ENCODE assay signal across 9 cellular contexts in the genomic region with DNA sequence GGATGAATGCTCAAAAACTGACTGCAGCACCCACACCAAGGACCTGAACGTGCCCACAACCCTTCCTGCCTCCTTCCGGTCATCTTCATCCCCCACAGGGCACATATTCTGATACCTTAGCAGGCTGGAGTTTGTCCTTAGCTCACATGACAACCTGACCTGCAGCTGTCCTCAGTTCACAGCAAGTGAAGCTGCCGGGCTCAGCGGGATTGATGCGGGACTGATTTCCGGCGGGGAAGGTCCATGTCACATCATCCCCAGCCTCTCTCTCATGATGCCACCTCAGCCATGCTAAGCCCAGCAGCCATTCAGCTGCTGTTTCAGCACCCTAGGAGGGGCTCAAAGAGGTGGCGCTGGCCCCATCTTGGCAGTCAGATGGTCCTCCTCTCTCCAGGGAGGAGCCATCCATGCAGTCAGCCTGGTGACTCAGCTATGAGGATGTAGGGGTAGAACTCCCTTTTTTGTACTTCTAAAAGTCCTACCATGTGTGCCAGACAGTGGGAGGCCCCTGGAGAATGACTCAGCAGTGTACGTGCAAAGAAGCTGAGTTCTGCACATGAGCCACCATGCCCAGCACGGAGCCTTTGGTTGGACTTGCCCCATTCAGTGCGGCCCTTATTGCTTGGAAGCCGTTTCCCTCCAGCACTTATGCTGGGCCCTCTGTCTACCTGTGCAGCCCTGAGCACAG. TPM values are rescaled to one million over a fixed set of nuclear protein-coding genes. Genes with fewer than 3 reads are reported as not detected.
DNase-seq lines count a peak whose midpoint lies in the region; ATAC-seq, FAIRE-seq and TF ChIP-seq lines count a peak whose summit lies in the region.
"Had no signal": no experiment of that assay in that cellular context is flagged by ENCODE, and none has a peak within 500 bp of the region (broad histone marks: within the 10 kb centered on the region; RNA-seq: fewer than 3 reads in every experiment).

No MANE protein-coding gene starts in this region.

- H3K36me3 Mint-ChIP-seq in activated naive CD4-positive, alpha-beta T cell treated with anti-CD3 and anti-CD28 coated beads for 36 hours (ENCODE audit: low read depth): no peaks in the 10 kb centered on the region
- H3K36me3 Mint-ChIP-seq in activated T-helper 1 cell treated with anti-CD3 and anti-CD28 coated beads, Interleukin-12 subunit alpha, Interleukin-12 subunit beta, Interleukin-2, Interleukin-4 antibody, amounts not matched to agents 30 ng/mL and 10 ng/mL and 1 ng/mL, durations not matched to agents 14 hours and 24 hours and 36 hours (ENCODE audit: low read depth): peaks cover 3% of the 10 kb centered on the region

- ATAC-seq in thoracic aorta (ENCODE audit: insufficient number of reproducible peaks, low FRiP score, low read depth): peak; percentile 80
- no peak for ATAC-seq in GM18909 (IDR thresholded peaks at IDR 0.05; ENCODE audit: poor library complexity, unreplicated experiment)

- H3K9me3 ChIP-seq in kidney (ENCODE audit: control insufficient read depth in 1 of 2, low read length in 2 of 2) (no peaks in the 10 kb centered on the region), thoracic aorta (no peaks in the 10 kb centered on the region)

- H3K27me3 ChIP-seq in thoracic aorta (replicated peaks; ENCODE audit: insufficient read depth): no peaks in the 10 kb centered on the region

- H3K36me3 ChIP-seq in kidney (ENCODE audit: control insufficient read depth in 1 of 2, insufficient read depth in 2 of 2, low read length in 2 of 2) (peaks cover 0 to 28% of the 10 kb centered on the region in 2 donors), thoracic aorta (no peaks in the 10 kb centered on the region)

- no peak for FAIRE-seq in kidney (lab: Jason Lieb, UNC)

- peaks cover 37% of the 10 kb centered on the region for H3K4me1 Mint-ChIP-seq in activated naive CD4-positive, alpha-beta T cell treated with anti-CD3 and anti-CD28 coated beads for 36 hours (ENCODE audit: low read depth)
- H3K4me1 Mint-ChIP-seq in activated T-helper 1 cell treated with anti-CD3 and anti-CD28 coated beads, Interleukin-12 subunit alpha, Interleukin-12 subunit beta, Interleukin-2, Interleukin-4 antibody, amounts not matched to agents 30 ng/mL and 10 ng/mL and 1 ng/mL, durations not matched to agents 14 hours and 24 hours and 36 hours (ENCODE audit: low read depth): peaks cover 39% of the 10 kb centered on the region

- peaks cover 44 to 55% of the 10 kb centered on the region in 2 donors for H3K4me1 ChIP-seq in kidney (ENCODE audit: control insufficient read depth in 1 of 2, insufficient read depth in 1 of 2, low read depth in 1 of 2, low read length in 2 of 2)
- H3K4me1 ChIP-seq in thoracic aorta (ENCODE audit: control insufficient read depth in 1 of 2, low read depth in 2 of 2): peaks cover 33 to 55% of the 10 kb centered on the region in 2 donors

- H3K27me3 Mint-ChIP-seq in activated naive CD4-positive, alpha-beta T cell treated with anti-CD3 and anti-CD28 coated beads for 36 hours (ENCODE audit: low read depth): peaks cover 10% of the 10 kb centered on the region
- peaks cover 2% of the 10 kb centered on the region for H3K27me3 Mint-ChIP-seq in activated T-helper 1 cell treated with anti-CD3 and anti-CD28 coated beads, Interleukin-12 subunit alpha, Interleukin-12 subunit beta, Interleukin-2, Interleukin-4 antibody, amounts not matched to agents 30 ng/mL and 10 ng/mL and 1 ng/mL, durations not matched to agents 14 hours and 24 hours and 36 hours (ENCODE audit: insufficient read depth)

- peak; percentile 68 for DNase-seq in activated naive CD4-positive, alpha-beta T cell treated with anti-CD3 and anti-CD28 coated beads for 36 hours
- no peak for DNase-seq in activated naive CD4-positive, alpha-beta T cell (lab: John Stamatoyannopoulos, UW)
- no peak for DNase-seq in activated T-helper 1 cell treated with anti-CD3 and anti-CD28 coated beads, Interleukin-12 subunit alpha, Interleukin-12 subunit beta, Interleukin-2, Interleukin-4 antibody, amounts not matched to agents 30 ng/mL and 10 ng/mL and 1 ng/mL, durations not matched to agents 14 hours and 24 hours and 36 hours (ENCODE audit: low spot score)
- no peak for DNase-seq in kidney
- DNase-seq in thoracic aorta (ENCODE audit: low spot score): peak; percentile 68
- no peak for DNase-seq in NCI-H2227 treated with DMSO at 0.1 percent for 48 hours (lab: John Stamatoyannopoulos, UW)
- DNase-seq in NCI-H774 (lab: John Stamatoyannopoulos, UW): no peak

- peak overlapping the region in 1 of 2 donors; percentile 14 for H3K4me3 ChIP-seq in kidney (ENCODE audit: low read length in 2 of 2)
- H3K4me3 ChIP-seq in thoracic aorta: peak overlapping the region; percentile 5

- TF ChIP-seq CTCF in kidney (IDR thresholded peaks at IDR 0.05; ENCODE audit: borderline replicate concordance, extremely low read depth, insufficient read depth): no peak
- TF ChIP-seq CTCF in thoracic aorta (IDR thresholded peaks at IDR 0.05): no peak

- H3K4me3 Mint-ChIP-seq in activated naive CD4-positive, alpha-beta T cell treated with anti-CD3 and anti-CD28 coated beads for 36 hours: no peak overlapping the region
- no peak overlapping the region for H3K4me3 Mint-ChIP-seq in activated T-helper 1 cell treated with anti-CD3 and anti-CD28 coated beads, Interleukin-12 subunit alpha, Interleukin-12 subunit beta, Interleukin-2, Interleukin-4 antibody, amounts not matched to agents 30 ng/mL and 10 ng/mL and 1 ng/mL, durations not matched to agents 14 hours and 24 hours and 36 hours

- CTCF ChIA-PET in activated naive CD4-positive, alpha-beta T cell treated with anti-CD3 and anti-CD28 coated beads for 36 hours (lab: Charles Lee): interaction anchor here (0.6 to 1.3 kb wide), 3 partner anchors 22 to 278 kb away, joined by 3 to 4 read pairs (median 4); no protein-coding TSS in a partner anchor

- no peak overlapping the region for H3K27ac Mint-ChIP-seq in activated naive CD4-positive, alpha-beta T cell treated with anti-CD3 and anti-CD28 coated beads for 36 hours
- peak overlapping the region; percentile 62 for H3K27ac Mint-ChIP-seq in activated T-helper 1 cell treated with anti-CD3 and anti-CD28 coated beads, Interleukin-12 subunit alpha, Interleukin-12 subunit beta, Interleukin-2, Interleukin-4 antibody, amounts not matched to agents 30 ng/mL and 10 ng/mL and 1 ng/mL, durations not matched to agents 14 hours and 24 hours and 36 hours

- H3K9ac ChIP-seq in kidney (ENCODE audit: low read length in 2 of 2): peak overlapping the region in 1 of 2 donors; percentile 44

- intact Hi-C loops in activated naive CD4-positive, alpha-beta T cell treated with anti-CD3 and anti-CD28 coated beads for 36 hours (cut with micrococcal nuclease): loop anchor here (10.0 kb wide), 1 partner anchor 157 kb away; no protein-coding TSS in a partner anchor
- intact Hi-C loops in activated T-helper 1 cell treated with anti-CD3 and anti-CD28 coated beads, Interleukin-12 subunit alpha, Interleukin-12 subunit beta, Interleukin-2, Interleukin-4 antibody, amounts not matched to agents 30 ng/mL and 10 ng/mL and 1 ng/mL, durations not matched to agents 14 hours and 24 hours and 36 hours (cut with micrococcal nuclease): no loop called here
- intact Hi-C loops in kidney (cut with DNase I): no loop called here

- no peaks in the 10 kb centered on the region for H3K9me3 Mint-ChIP-seq in activated naive CD4-positive, alpha-beta T cell treated with anti-CD3 and anti-CD28 coated beads for 36 hours
- no peaks in the 10 kb centered on the region for H3K9me3 Mint-ChIP-seq in activated T-helper 1 cell treated with anti-CD3 and anti-CD28 coated beads, Interleukin-12 subunit alpha, Interleukin-12 subunit beta, Interleukin-2, Interleukin-4 antibody, amounts not matched to agents 30 ng/mL and 10 ng/mL and 1 ng/mL, durations not matched to agents 14 hours and 24 hours and 36 hours

- H3K27ac ChIP-seq in kidney (ENCODE audit: low read depth in 2 of 2, low read length in 2 of 2): peak overlapping the region; percentile 72 to 88
- peak overlapping the region; percentile 49 to 78 for H3K27ac ChIP-seq in thoracic aorta

RNA-seq across cellular contexts. Expression of a gene that starts 9.5 kb away (rescaled TPM):
- total RNA-seq in activated naive CD4-positive, alpha-beta T cell treated with anti-CD3 and anti-CD28 coated beads for 36 hours: under 1 TPM in 1 of 2 experiments, not detected in 1; 0.12 TPM
- 0.29 and 0.36 TPM in 2 replicates for total RNA-seq in activated T-helper 1 cell treated with anti-CD3 and anti-CD28 coated beads, Interleukin-12 subunit alpha, Interleukin-12 subunit beta, Interleukin-2, Interleukin-4 antibody, amounts not matched to agents 30 ng/mL and 10 ng/mL and 1 ng/mL, durations not matched to agents 14 hours and 24 hours and 36 hours
- total RNA-seq in kidney: 237 TPM
- polyA plus RNA-seq in kidney (ENCODE audit: insufficient read depth, low read depth, low replicate concordance): 242 TPM
- 10 to 100 TPM in 1 of 2 donors, 1 to 10 TPM in 1; 8.1 to 26.8 TPM for total RNA-seq in thoracic aorta
- total RNA-seq: activated CD8-positive, alpha-beta memory T cell treated with anti-CD3 and anti-CD28 coated beads for 36 hours had no signal

Comparison
In these comparisons a context has a peak if more than half of its experiments do, and no peak if none do; other contexts are left out.
1. DNase-seq: peak in activated naive CD4-positive, alpha-beta T cell treated with anti-CD3 and anti-CD28 coated beads for 36 hours (single experiment) and thoracic aorta (single experiment); none in activated naive CD4-positive, alpha-beta T cell (0 of 4), activated T-helper 1 cell treated with anti-CD3 and anti-CD28 coated beads, Interleukin-12 subunit alpha, Interleukin-12 subunit beta, Interleukin-2, Interleukin-4 antibody, amounts not matched to agents 30 ng/mL and 10 ng/mL and 1 ng/mL, durations not matched to agents 14 hours and 24 hours and 36 hours (single experiment), kidney (single experiment), NCI-H2227 treated with DMSO at 0.1 percent for 48 hours (single experiment) and NCI-H774 (single experiment).